In genomic region chr15:57421540-57421939, GRCh38 we compare ENCODE assay signal across 17 cellular contexts. TPM values are rescaled to one million over a fixed set of nuclear protein-coding genes. Genes with fewer than 3 reads are reported as not detected.
A peak's percentile ranks its signal among the peaks of the same experiment; 100 is the strongest.
DNase-seq lines count a peak whose midpoint lies in the region; ATAC-seq, FAIRE-seq and TF ChIP-seq lines count a peak whose summit lies in the region.
"Had no signal": no experiment of that assay in that cellular context is flagged by ENCODE, and none has a peak within 500 bp of the region (broad histone marks: within the 10 kb centered on the region; RNA-seq: fewer than 3 reads in every experiment).

No MANE protein-coding gene starts in this region.

- H3K27ac ChIP-seq in GM23338 (ENCODE audit: low read depth) (peak overlapping the region; percentile 61; the same call in 1 of the 2 replicates), GM12878 (ENCODE audit: control insufficient read depth, insufficient read depth) (no peak overlapping the region), mesenchymal stem cell (ENCODE audit: low read length, poor library complexity, severe bottlenecking) (peak overlapping the region; percentile 86)

- no peak for TF ChIP-seq RAD21 in GM12878 (IDR thresholded peaks at IDR 0.05; ENCODE audit: insufficient read depth, low read depth, low read length)

- no peaks in the 10 kb centered on the region for H3K27me3 ChIP-seq in GM23338 (ENCODE audit: insufficient read depth)
- no peaks in the 10 kb centered on the region for H3K27me3 ChIP-seq in GM12878 (replicated peaks in 1 of 2; ENCODE audit: control insufficient read depth in 2 of 2, insufficient read depth in 2 of 2, low read length in 1 of 2)
- peaks cover 0 to 24% of the 10 kb centered on the region in 2 experiments for H3K27me3 ChIP-seq in mesenchymal stem cell (ENCODE audit: control insufficient read depth in 1 of 2, insufficient read depth in 1 of 2, low read length in 2 of 2)
- H3K27me3 ChIP-seq: BE2C had no signal

- H4K91ac ChIP-seq in mesenchymal stem cell (ENCODE audit: low read length) = no peak overlapping the region

- H3F3A ChIP-seq in GM23338 (replicated peaks; ENCODE audit: low read depth) = no peaks in the 10 kb centered on the region

- ATAC-seq in GM23338 (peak; percentile 45), GM12878 (peak; percentile 32), HG03025 (IDR thresholded peaks at IDR 0.05; ENCODE audit: low FRiP score, unreplicated experiment) (no peak), HG02759 (IDR thresholded peaks at IDR 0.05; ENCODE audit: unreplicated experiment) (no peak)
- ATAC-seq in stimulated activated naive B cell treated with anti-CD40 and anti-IgM and Interleukin-4, amounts not matched to agents 10 μg/mL and 1 μg/mL and 100 μg/mL, for 72 hours (replicated peaks) = no peak
- no peak for ATAC-seq in stimulated activated naive CD8-positive, alpha-beta T cell treated with anti-CD3 and anti-CD28 coated beads, Interleukin-15, amount 100 ng/mL, for 72 hours

- RAD21 ChIA-PET in GM12878 (lab: Charles Lee; ENCODE audit: unreplicated experiment) = no interaction called here

- no peak overlapping the region for H3K14ac ChIP-seq in mesenchymal stem cell (ENCODE audit: low read length in 2 of 2)

- no peak overlapping the region for H4K8ac ChIP-seq in mesenchymal stem cell (ENCODE audit: low read length)

- peaks cover 32% of the 10 kb centered on the region for H3K4me1 ChIP-seq in GM23338 (ENCODE audit: insufficient read depth)
- H3K4me1 ChIP-seq in GM12878 (ENCODE audit: control insufficient read depth, insufficient read depth, low read length) = no peaks in the 10 kb centered on the region
- H3K4me1 ChIP-seq in mesenchymal stem cell (ENCODE audit: control insufficient read depth, insufficient read depth, low read depth, low read length) = peaks cover 14% of the 10 kb centered on the region
- H3K4me1 ChIP-seq: BE2C had no signal

- H3K4me3 Mint-ChIP-seq in GM23338 = no peak overlapping the region
- no peak overlapping the region for H3K4me3 Mint-ChIP-seq in stimulated activated naive B cell treated with anti-CD40 and anti-IgM and Interleukin-4, amounts not matched to agents 10 μg/mL and 1 μg/mL and 100 μg/mL, for 72 hours
- no peak overlapping the region for H3K4me3 Mint-ChIP-seq in stimulated activated naive CD8-positive, alpha-beta T cell treated with anti-CD3 and anti-CD28 coated beads, Interleukin-15, amount 100 ng/mL, for 72 hours
- H3K4me3 Mint-ChIP-seq: activated naive CD4-positive, alpha-beta T cell treated with anti-CD3 and anti-CD28 coated beads, Interleukin-2, amount 10 ng/mL, durations not matched to agents 7 days and 5 days had no signal

- H3K9me3 ChIP-seq in GM12878 (replicated peaks; ENCODE audit: control insufficient read depth, insufficient read depth, low read length) (no peaks in the 10 kb centered on the region), mesenchymal stem cell (ENCODE audit: control insufficient read depth, low read length) (no peaks in the 10 kb centered on the region)
- H3K9me3 ChIP-seq: BE2C had no signal

- H2AFZ ChIP-seq in GM23338 = no peak overlapping the region
- H2AFZ ChIP-seq in GM12878 (ENCODE audit: control insufficient read depth, low read depth, low read length) = 0 out of 2 replicates have a peak overlapping the region, but pooled peaks have one; percentile 12
- peak overlapping the region; percentile 55 for H2AFZ ChIP-seq in mesenchymal stem cell (ENCODE audit: low read depth, low read length)

- CTCF ChIA-PET in GM12878 (lab: Yijun Ruan, JAX) = interaction anchor here (1.0 to 1.5 kb wide), 2 partner anchors 10 to 80 kb away, joined by 3 to 4 read pairs; no protein-coding TSS in a partner anchor

- in situ Hi-C loops in GM12878 (cut with MboI) = no loop called here

- H2BK12ac ChIP-seq in mesenchymal stem cell (ENCODE audit: low read length in 2 of 2) = no peak overlapping the region

- SMC1A ChIA-PET in GM12878 (lab: Charles Lee; ENCODE audit: uncharacterized antibody, unreplicated experiment) = interaction anchor here (2.0 kb wide), 1 partner anchor 13 kb away, joined by 6 read pairs; no protein-coding TSS in a partner anchor

- WGBS in GM12878 (ENCODE audit: insufficient coverage, insufficient replicate concordance, low lambda C conversion rate, missing lambda C conversion rate) = 28% methylated on average over 6 of the region's 6 CpGs
- WGBS in mesenchymal stem cell = 23% methylated on average over 5 of the region's 6 CpGs

- peaks cover 7% of the 10 kb centered on the region for H3K79me1 ChIP-seq in mesenchymal stem cell (replicated peaks; ENCODE audit: low read length, poor library complexity, severe bottlenecking)

- peak overlapping the region; percentile 15; the same call in 1 of the 2 replicates for H3K27ac Mint-ChIP-seq in GM23338
- H3K27ac Mint-ChIP-seq in stimulated activated naive B cell treated with anti-CD40 and anti-IgM and Interleukin-4, amounts not matched to agents 10 μg/mL and 1 μg/mL and 100 μg/mL, for 72 hours = peak overlapping the region; percentile 37
- no peak overlapping the region for H3K27ac Mint-ChIP-seq in stimulated activated naive CD8-positive, alpha-beta T cell treated with anti-CD3 and anti-CD28 coated beads, Interleukin-15, amount 100 ng/mL, for 72 hours
- H3K27ac Mint-ChIP-seq: activated naive CD4-positive, alpha-beta T cell treated with anti-CD3 and anti-CD28 coated beads, Interleukin-2, amount 10 ng/mL, durations not matched to agents 7 days and 5 days had no signal

- peak overlapping the region; percentile 71 for H2BK5ac ChIP-seq in mesenchymal stem cell (ENCODE audit: low read depth, low read length, poor library complexity, severe bottlenecking)

- H3K36me3 Mint-ChIP-seq in GM23338 (ENCODE audit: low read depth) = peaks cover 10% of the 10 kb centered on the region; the same call in 1 of the 3 replicates
- no peaks in the 10 kb centered on the region for H3K36me3 Mint-ChIP-seq in stimulated activated naive B cell treated with anti-CD40 and anti-IgM and Interleukin-4, amounts not matched to agents 10 μg/mL and 1 μg/mL and 100 μg/mL, for 72 hours
- H3K36me3 Mint-ChIP-seq: activated naive CD4-positive, alpha-beta T cell treated with anti-CD3 and anti-CD28 coated beads, Interleukin-2, amount 10 ng/mL, durations not matched to agents 7 days and 5 days had no signal

- no peak overlapping the region for H3K9ac ChIP-seq in GM12878 (ENCODE audit: control insufficient read depth, insufficient read depth, low read length)
- H3K9ac ChIP-seq in mesenchymal stem cell (ENCODE audit: low read length) = peak overlapping the region; percentile 1

- H3K9me2 ChIP-seq in GM23338 (ENCODE audit: insufficient read depth) = no peaks in the 10 kb centered on the region

- no peak for TF ChIP-seq POLR2A in GM12878 (IDR thresholded peaks at IDR 0.05; ENCODE audit: low read depth, low read length)

- no peak for TF ChIP-seq EP300 in GM12878 (IDR thresholded peaks at IDR 0.05; ENCODE audit: borderline replicate concordance in 1 of 2, control insufficient read depth in 1 of 2, low read depth in 2 of 2, low read length in 2 of 2)

- no peaks in the 10 kb centered on the region for H3K36me3 ChIP-seq in GM23338 (ENCODE audit: insufficient read depth)
- no peaks in the 10 kb centered on the region for H3K36me3 ChIP-seq in GM12878 (ENCODE audit: control insufficient read depth in 2 of 2, insufficient read depth in 2 of 2, low read length in 1 of 2)
- peaks cover 0 to under 1% of the 10 kb centered on the region in 2 experiments for H3K36me3 ChIP-seq in mesenchymal stem cell (ENCODE audit: control insufficient read depth in 1 of 2, insufficient read depth in 2 of 2, low read depth in 1 of 2, low read length in 2 of 2)
- H3K36me3 ChIP-seq: BE2C had no signal

- BruUV-seq in GM12878 (replicated peaks; lab: Mats Ljungman, UMichigan) = no TSS peak

- H4K20me1 ChIP-seq in GM23338 (replicated peaks; ENCODE audit: insufficient read depth) = no peaks in the 10 kb centered on the region; the same call in none of the 2 replicates
- no peaks in the 10 kb centered on the region for H4K20me1 ChIP-seq in GM12878 (ENCODE audit: control insufficient read depth, insufficient read depth)

- H3K4me3 ChIP-seq in GM23338 = no peak overlapping the region
- H3K4me3 ChIP-seq in GM12878 = no peak overlapping the region
- no peak overlapping the region for H3K4me3 ChIP-seq in mesenchymal stem cell (ENCODE audit: insufficient read depth in 1 of 2, low read depth in 1 of 2, low read length in 2 of 2)
- H3K4me3 ChIP-seq: lung had no signal

- H3K4me1 Mint-ChIP-seq in GM23338 = peaks cover 42% of the 10 kb centered on the region
- H3K4me1 Mint-ChIP-seq in stimulated activated naive B cell treated with anti-CD40 and anti-IgM and Interleukin-4, amounts not matched to agents 10 μg/mL and 1 μg/mL and 100 μg/mL, for 72 hours = peaks cover 8 to 17% of the 10 kb centered on the region in 2 donors
- no peaks in the 10 kb centered on the region for H3K4me1 Mint-ChIP-seq in stimulated activated naive CD8-positive, alpha-beta T cell treated with anti-CD3 and anti-CD28 coated beads, Interleukin-15, amount 100 ng/mL, for 72 hours
- H3K4me1 Mint-ChIP-seq: activated naive CD4-positive, alpha-beta T cell treated with anti-CD3 and anti-CD28 coated beads, Interleukin-2, amount 10 ng/mL, durations not matched to agents 7 days and 5 days had no signal

- H2AK5ac ChIP-seq in mesenchymal stem cell (ENCODE audit: low read length, severe bottlenecking) = peak overlapping the region; percentile 42

- TF ChIP-seq CTCF in GM23338 (conservative IDR thresholded peaks at IDR 0.05; ENCODE audit: low read depth in 2 of 2) (no peak), GM12878 (IDR thresholded peaks at IDR 0.05 in 2 of 3, conservative IDR thresholded peaks at IDR 0.05 in 1 of 3; ENCODE audit: control insufficient read depth in 2 of 3, extremely low read depth in 1 of 3, insufficient read depth in 1 of 3, low read depth in 3 of 3, low read length in 3 of 3) (no peak)

- DNase-seq in GM23338 (ENCODE audit: low spot score) = no peak
- no peak for DNase-seq in GM12878 (ENCODE audit: low read depth, low spot score)
- no peak for DNase-seq in mesenchymal stem cell
- DNase-seq in stimulated activated naive B cell treated with anti-CD40 and anti-IgM and Interleukin-4, amounts not matched to agents 10 μg/mL and 1 μg/mL and 100 μg/mL, for 72 hours = no peak
- no peak for DNase-seq in stimulated activated naive CD8-positive, alpha-beta T cell treated with anti-CD3 and anti-CD28 coated beads, Interleukin-15, amount 100 ng/mL, for 72 hours
- DNase-seq: activated CD4-positive, alpha-beta T cell treated with anti-CD3 and anti-CD28 coated beads for 48 hours; activated naive CD4-positive, alpha-beta T cell treated with anti-CD3 and anti-CD28 coated beads, Interleukin-2, amount 10 ng/mL, durations not matched to agents 7 days and 5 days; BE2C; DMS 273 treated with DMSO at 0.1 percent for 48 hours; effector memory CD4-positive, alpha-beta T cell; NCI-H187; nucleus accumbens; T1000 had no signal

- H3K9me3 Mint-ChIP-seq in GM23338 = no peaks in the 10 kb centered on the region
- no peaks in the 10 kb centered on the region for H3K9me3 Mint-ChIP-seq in stimulated activated naive B cell treated with anti-CD40 and anti-IgM and Interleukin-4, amounts not matched to agents 10 μg/mL and 1 μg/mL and 100 μg/mL, for 72 hours
- H3K9me3 Mint-ChIP-seq in stimulated activated naive CD8-positive, alpha-beta T cell treated with anti-CD3 and anti-CD28 coated beads, Interleukin-15, amount 100 ng/mL, for 72 hours = no peaks in the 10 kb centered on the region
- H3K9me3 Mint-ChIP-seq: activated naive CD4-positive, alpha-beta T cell treated with anti-CD3 and anti-CD28 coated beads, Interleukin-2, amount 10 ng/mL, durations not matched to agents 7 days and 5 days had no signal

- no peak overlapping the region for H3K4ac ChIP-seq in mesenchymal stem cell (ENCODE audit: low read depth in 1 of 2, low read length in 2 of 2)

- peak overlapping the region in 1 of 2 experiments; percentile 50 for H3K18ac ChIP-seq in mesenchymal stem cell (ENCODE audit: low read depth in 1 of 2, low read length in 2 of 2)

- intact Hi-C loops in GM12878 (cut with micrococcal nuclease; ENCODE audit: unreplicated experiment) = no loop called here

- peaks cover 4% of the 10 kb centered on the region for H3K27me3 Mint-ChIP-seq in GM23338 (ENCODE audit: insufficient read depth, low read depth, poor library complexity)
- no peaks in the 10 kb centered on the region for H3K27me3 Mint-ChIP-seq in stimulated activated naive B cell treated with anti-CD40 and anti-IgM and Interleukin-4, amounts not matched to agents 10 μg/mL and 1 μg/mL and 100 μg/mL, for 72 hours
- H3K27me3 Mint-ChIP-seq in stimulated activated naive CD8-positive, alpha-beta T cell treated with anti-CD3 and anti-CD28 coated beads, Interleukin-15, amount 100 ng/mL, for 72 hours = peaks cover 10% of the 10 kb centered on the region

- H2BK120ac ChIP-seq in mesenchymal stem cell (ENCODE audit: low read depth, low read length) = no peak overlapping the region

- POLR2A ChIA-PET in GM12878 (lab: Charles Lee) = interaction anchor here (0.6 kb wide), 1 partner anchor 13 kb away, joined by 6 read pairs; no protein-coding TSS in a partner anchor

- H3K4me2 ChIP-seq in GM23338 (no peak overlapping the region), GM12878 (ENCODE audit: control insufficient read depth, insufficient read depth) (no peak overlapping the region), mesenchymal stem cell (ENCODE audit: low read length, poor library complexity, severe bottlenecking) (no peak overlapping the region)

- H2BK15ac ChIP-seq in mesenchymal stem cell (ENCODE audit: low read depth, poor library complexity, severe bottlenecking) = no peak overlapping the region

- H3K79me2 ChIP-seq in GM23338 (replicated peaks; ENCODE audit: insufficient read depth) (peaks cover 90% of the 10 kb centered on the region), GM12878 (ENCODE audit: control insufficient read depth, insufficient read depth, low read length) (no peaks in the 10 kb centered on the region)

- no peak overlapping the region for H3K23ac ChIP-seq in mesenchymal stem cell (ENCODE audit: low read length in 2 of 2)

- FAIRE-seq in GM12878 (lab: Jason Lieb, UNC) = no peak
- FAIRE-seq: bronchial epithelial cell had no signal

RNA-seq across cellular contexts. Expression of gene CGNL1, which starts 45.2 kb away (rescaled TPM):
- total RNA-seq in GM23338 (2014; rRNA removed; shearing (Covaris generic)) = 57.8 and 58.0 TPM in 2 replicates
- polyA plus RNA-seq in GM23338 (2016; fragmentation: Nextera tagmentation; extraction: Ambion mirVana) (19.4 and 20.0 TPM in 2 replicates), GM12878 (2011; rRNA removed) (0.27 and 0.29 TPM in 2 replicates), GM12878 (2014; fragmentation: Illumina TruSeq; extraction: Trizol) (0.01 TPM in 1 of 2 replicates, not detected in the other), GM12878 (2014; fragmentation: Nextera tagmentation; extraction: Ambion mirVana) (not detected), GM12878 (2014; rRNA removed) (0.04 TPM in 1 of 2 replicates, not detected in the other), GM12878 (2016; fragmentation: Nextera tagmentation; extraction: Ambion mirVana) (under 1 TPM in 1 of 2 experiments, not detected in 1; 0.04 TPM)
- total RNA-seq in GM12878 (2013; cell fraction: nucleolus; rRNA removed) = not detected in 2 replicates
- total RNA-seq in GM12878 (2014; rRNA removed) (under 0.01 and 0.06 TPM in 2 replicates), GM12878 (2014; rRNA removed; fragmentation: Illumina TruSeq; extraction: Trizol) (under 0.01 TPM in 1 of 2 replicates, not detected in the other), GM12878 (2021) (0.08 and 0.10 TPM in 2 replicates)
- polyA plus RNA-seq in GM12878 (2011; ENCODE audit: low read depth) = 0.04 TPM
- polyA plus RNA-seq in GM12878 (2011; cell fraction: cytosol; rRNA removed) = 0.23 and 0.30 TPM in 2 replicates
- 0.28 and 0.30 TPM in 2 replicates for polyA plus RNA-seq in GM12878 (2011; cell fraction: nucleus; rRNA removed)
- 0.03 TPM in 1 of 2 replicates, not detected in the other for polyA plus RNA-seq in GM12878 (2012)
- 0.31 and 0.44 TPM in 2 replicates for polyA minus RNA-seq in GM12878 (2011; rRNA and poly(A)+ RNA removed)
- polyA minus RNA-seq in GM12878 (2011; cell fraction: cytosol; rRNA and poly(A)+ RNA removed) = 0.21 and 0.27 TPM in 2 replicates
- polyA minus RNA-seq in GM12878 (2011; cell fraction: nucleus; rRNA and poly(A)+ RNA removed) = 0.12 and 0.29 TPM in 2 replicates
- polyA plus RNA-seq in mesenchymal stem cell (2013, experiment 1 of 2) = 0.23 TPM
- polyA plus RNA-seq in mesenchymal stem cell (2013, experiment 2 of 2) = 0.22 TPM

Comparison
In these comparisons a context has a peak if more than half of its experiments do, and no peak if none do; other contexts are left out.
1. ATAC-seq: peak in GM23338 (single experiment) and GM12878 (single experiment); none in stimulated activated naive B cell treated with anti-CD40 and anti-IgM and Interleukin-4, amounts not matched to agents 10 μg/mL and 1 μg/mL and 100 μg/mL, for 72 hours (0 of 2), HG03025 (single experiment), HG02759 (single experiment) and stimulated activated naive CD8-positive, alpha-beta T cell treated with anti-CD3 and anti-CD28 coated beads, Interleukin-15, amount 100 ng/mL, for 72 hours (single experiment).
2. H3K27ac Mint-ChIP-seq: peak in GM23338 (single experiment) and stimulated activated naive B cell treated with anti-CD40 and anti-IgM and Interleukin-4, amounts not matched to agents 10 μg/mL and 1 μg/mL and 100 μg/mL, for 72 hours (single experiment); none in stimulated activated naive CD8-positive, alpha-beta T cell treated with anti-CD3 and anti-CD28 coated beads, Interleukin-15, amount 100 ng/mL, for 72 hours (0 of 2).
3. RNA of gene CGNL1, which starts 45.2 kb away (total RNA-seq): 57.8 to 58.0 TPM in GM23338; under 0.01 to 0.10 TPM in GM12878; every median in the first group is over 10 times any median in the second.